1 cellular context compared by ENCODE assay signal in genomic region chr2:112251211-112251721, GRCh38.
TF ChIP-seq lines count a peak whose summit lies in the region.

No MANE protein-coding gene starts in this region.

TF ChIP-seq in IMR-90, 13 proteins besides CTCF, POLR2A, EP300 and RAD21:
- TF ChIP-seq SMC3 (IDR thresholded peaks at IDR 0.05; ENCODE audit: low read depth, low read length) (no peak), NFE2L2 (IDR thresholded peaks at IDR 0.05; ENCODE audit: low read depth, low read length) (no peak), USF2 (IDR thresholded peaks at IDR 0.05; ENCODE audit: low read depth, low read length) (no peak), MXI1 (IDR thresholded peaks at IDR 0.05; ENCODE audit: borderline replicate concordance, low read depth, low read length) (no peak), MAZ (IDR thresholded peaks at IDR 0.05; ENCODE audit: borderline replicate concordance, low read depth, low read length) (no peak), MAFK (IDR thresholded peaks at IDR 0.05; ENCODE audit: low read depth, low read length) (no peak), RCOR1 (IDR thresholded peaks at IDR 0.05; ENCODE audit: insufficient replicate concordance, low read length) (no peak), CHD1 (IDR thresholded peaks at IDR 0.05; ENCODE audit: low read depth, low read length) (no peak)
- TF ChIP-seq, protein P1, sequence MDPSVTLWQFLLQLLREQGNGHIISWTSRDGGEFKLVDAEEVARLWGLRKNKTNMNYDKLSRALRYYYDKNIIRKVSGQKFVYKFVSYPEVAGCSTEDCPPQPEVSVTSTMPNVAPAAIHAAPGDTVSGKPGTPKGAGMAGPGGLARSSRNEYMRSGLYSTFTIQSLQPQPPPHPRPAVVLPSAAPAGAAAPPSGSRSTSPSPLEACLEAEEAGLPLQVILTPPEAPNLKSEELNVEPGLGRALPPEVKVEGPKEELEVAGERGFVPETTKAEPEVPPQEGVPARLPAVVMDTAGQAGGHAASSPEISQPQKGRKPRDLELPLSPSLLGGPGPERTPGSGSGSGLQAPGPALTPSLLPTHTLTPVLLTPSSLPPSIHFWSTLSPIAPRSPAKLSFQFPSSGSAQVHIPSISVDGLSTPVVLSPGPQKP (IDR thresholded peaks at IDR 0.05; ENCODE audit: borderline replicate concordance, low read depth, low read length): no peak
